ENCODE assay signal across 19 cellular contexts in the genomic region with DNA sequence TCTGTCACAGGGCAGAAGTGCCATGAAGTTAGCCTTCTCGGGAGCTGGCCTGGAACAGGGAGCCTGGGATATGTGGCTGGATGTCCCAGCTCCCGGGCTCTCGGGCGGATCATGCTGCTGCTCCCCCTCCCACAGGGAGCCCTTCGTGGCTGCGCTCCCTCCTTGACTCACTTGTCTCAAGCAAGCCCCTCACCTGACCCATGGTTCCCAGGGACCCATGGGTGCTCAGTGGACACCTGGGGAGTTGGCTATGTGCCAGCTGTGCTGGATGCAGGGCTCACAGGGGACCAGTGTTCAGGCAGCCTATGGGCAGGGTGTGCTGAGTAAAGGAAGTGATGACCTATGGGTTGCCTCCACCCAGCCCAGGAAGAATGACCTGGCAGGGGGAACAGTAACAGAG.
DNase-seq lines count a peak whose midpoint lies in the region; ATAC-seq and TF ChIP-seq lines count a peak whose summit lies in the region.
"Had no signal": no experiment of that assay in that cellular context is flagged by ENCODE, and none has a peak within 500 bp of the region (broad histone marks: within the 10 kb centered on the region; RNA-seq: fewer than 3 reads in every experiment).

No MANE protein-coding gene starts in this region.

- H3K4me1 ChIP-seq in OCI-LY7 (ENCODE audit: insufficient read depth, low read length, poor library complexity, severe bottlenecking): no peaks in the 10 kb centered on the region
- H3K4me1 ChIP-seq: A549 had no signal

- no peak overlapping the region for H3K4me2 ChIP-seq in OCI-LY7 (ENCODE audit: low read length)
- H3K4me2 ChIP-seq: A549, GM23338 had no signal

- H3K4me3 ChIP-seq in OCI-LY7 (ENCODE audit: low read depth, low read length, poor library complexity, severe bottlenecking): no peak overlapping the region
- H3K4me3 ChIP-seq: A549, GM23338 had no signal

- no peaks in the 10 kb centered on the region for H3K36me3 Mint-ChIP-seq in osteocyte (ENCODE audit: unreplicated experiment)
- no peaks in the 10 kb centered on the region for H3K36me3 Mint-ChIP-seq in stimulated activated memory B cell treated with anti-CD40 and anti-IgM and Interleukin-4, amounts not matched to agents 10 μg/mL and 1 μg/mL and 100 μg/mL, for 72 hours

- no peak overlapping the region for H3K4me3 Mint-ChIP-seq in osteocyte (ENCODE audit: unreplicated experiment)
- H3K4me3 Mint-ChIP-seq in stimulated activated memory B cell treated with anti-CD40 and anti-IgM and Interleukin-4, amounts not matched to agents 10 μg/mL and 1 μg/mL and 100 μg/mL, for 72 hours: no peak overlapping the region
- H3K4me3 Mint-ChIP-seq: CD4-positive, alpha-beta T cell; GM23338; HFFc6 had no signal

- no peaks in the 10 kb centered on the region for H3K9me2 ChIP-seq in OCI-LY7 (ENCODE audit: insufficient read depth, low read length)

- CTCF ChIA-PET in OCI-LY7 (lab: Charles Lee; ENCODE audit: unreplicated experiment): no interaction called here

- TF ChIP-seq EP300 in Ishikawa (IDR thresholded peaks at IDR 0.05; ENCODE audit: borderline replicate concordance): no peak

- no peak for TF ChIP-seq RAD21 in Ishikawa (IDR thresholded peaks at IDR 0.05; ENCODE audit: low read depth)

- ATAC-seq in stimulated activated memory B cell treated with anti-CD40 and anti-IgM and Interleukin-4, amounts not matched to agents 10 μg/mL and 1 μg/mL and 100 μg/mL, for 72 hours: no peak
- ATAC-seq: A549, GM23338, HCT116 had no signal

- no peaks in the 10 kb centered on the region for H3K36me3 ChIP-seq in OCI-LY7 (ENCODE audit: insufficient read depth, low read length)

- H3K27ac ChIP-seq in OCI-LY7 (ENCODE audit: low read depth, low read length, poor library complexity, severe bottlenecking): no peak overlapping the region
- H3K27ac ChIP-seq: 22Rv1, A549, C4-2B, HL-60 had no signal

- H3K4me1 Mint-ChIP-seq in osteocyte (ENCODE audit: unreplicated experiment): peaks cover 1% of the 10 kb centered on the region
- H3K4me1 Mint-ChIP-seq in stimulated activated memory B cell treated with anti-CD40 and anti-IgM and Interleukin-4, amounts not matched to agents 10 μg/mL and 1 μg/mL and 100 μg/mL, for 72 hours: no peaks in the 10 kb centered on the region
- H3K4me1 Mint-ChIP-seq: GM23338 had no signal

- no TSS peak for BruUV-seq in OCI-LY7 (replicated peaks; lab: Mats Ljungman, UMichigan)

- H3K27me3 Mint-ChIP-seq in osteocyte (ENCODE audit: unreplicated experiment): no peaks in the 10 kb centered on the region
- no peaks in the 10 kb centered on the region for H3K27me3 Mint-ChIP-seq in stimulated activated memory B cell treated with anti-CD40 and anti-IgM and Interleukin-4, amounts not matched to agents 10 μg/mL and 1 μg/mL and 100 μg/mL, for 72 hours
- H3K27me3 Mint-ChIP-seq: CD4-positive, alpha-beta T cell had no signal

- intact Hi-C loops in OCI-LY7 (cut with micrococcal nuclease; ENCODE audit: unreplicated experiment): no loop called here

- no peaks in the 10 kb centered on the region for H3K79me2 ChIP-seq in OCI-LY7 (ENCODE audit: insufficient read depth, low read depth, low read length)

- H3K9me3 Mint-ChIP-seq in osteocyte (ENCODE audit: unreplicated experiment): no peaks in the 10 kb centered on the region
- no peaks in the 10 kb centered on the region for H3K9me3 Mint-ChIP-seq in stimulated activated memory B cell treated with anti-CD40 and anti-IgM and Interleukin-4, amounts not matched to agents 10 μg/mL and 1 μg/mL and 100 μg/mL, for 72 hours
- H3K9me3 Mint-ChIP-seq: CD4-positive, alpha-beta T cell; GM23338 had no signal

- POLR2A ChIA-PET in OCI-LY7 (lab: Charles Lee): no interaction called here

- H3K27ac Mint-ChIP-seq in osteocyte (ENCODE audit: unreplicated experiment): no peak overlapping the region
- H3K27ac Mint-ChIP-seq in stimulated activated memory B cell treated with anti-CD40 and anti-IgM and Interleukin-4, amounts not matched to agents 10 μg/mL and 1 μg/mL and 100 μg/mL, for 72 hours: no peak overlapping the region
- H3K27ac Mint-ChIP-seq: CD4-positive, alpha-beta T cell; GM23338; HFFc6 had no signal

- H3K9me3 ChIP-seq in OCI-LY7 (ENCODE audit: low read length): no peaks in the 10 kb centered on the region
- H3K9me3 ChIP-seq: A549 had no signal

- no peaks in the 10 kb centered on the region for H4K20me1 ChIP-seq in OCI-LY7 (ENCODE audit: insufficient read depth, low read length)

- no peak overlapping the region for H2AFZ ChIP-seq in OCI-LY7 (ENCODE audit: low read length)
- H2AFZ ChIP-seq: GM23338 had no signal

- DNase-seq in DMS 273 (lab: John Stamatoyannopoulos, UW; ENCODE audit: unreplicated experiment) (peak; percentile 3), DMS 273 treated with DMSO at 0.1 percent for 48 hours (lab: John Stamatoyannopoulos, UW) (no peak), iPS-NIHi11 (ENCODE audit: low spot score) (peak; percentile 6), osteocyte (ENCODE audit: extremely low spot score, unreplicated experiment) (peak; percentile 80), NOMO-1 treated with dmso at 0.1 percent for 144 hours (lab: John Stamatoyannopoulos, UW; ENCODE audit: unreplicated experiment) (no peak), OCI-LY7 (ENCODE audit: low spot score) (no peak)
- DNase-seq: AML-193; CD4-positive, alpha-beta T cell; DMS53; HFFc6; KBM-7 had no signal

- TF ChIP-seq CTCF in osteocyte (IDR thresholded peaks at IDR 0.05) (no peak), OCI-LY7 (conservative IDR thresholded peaks at IDR 0.05; ENCODE audit: low read length) (no peak)

TF ChIP-seq in Ishikawa, 13 proteins besides CTCF, POLR2A, EP300 and RAD21:
- TF ChIP-seq TEAD4 (IDR thresholded peaks at IDR 0.05) (no peak), NFIC (IDR thresholded peaks at IDR 0.05) (peak; percentile 77)
- TF ChIP-seq, protein P1, sequence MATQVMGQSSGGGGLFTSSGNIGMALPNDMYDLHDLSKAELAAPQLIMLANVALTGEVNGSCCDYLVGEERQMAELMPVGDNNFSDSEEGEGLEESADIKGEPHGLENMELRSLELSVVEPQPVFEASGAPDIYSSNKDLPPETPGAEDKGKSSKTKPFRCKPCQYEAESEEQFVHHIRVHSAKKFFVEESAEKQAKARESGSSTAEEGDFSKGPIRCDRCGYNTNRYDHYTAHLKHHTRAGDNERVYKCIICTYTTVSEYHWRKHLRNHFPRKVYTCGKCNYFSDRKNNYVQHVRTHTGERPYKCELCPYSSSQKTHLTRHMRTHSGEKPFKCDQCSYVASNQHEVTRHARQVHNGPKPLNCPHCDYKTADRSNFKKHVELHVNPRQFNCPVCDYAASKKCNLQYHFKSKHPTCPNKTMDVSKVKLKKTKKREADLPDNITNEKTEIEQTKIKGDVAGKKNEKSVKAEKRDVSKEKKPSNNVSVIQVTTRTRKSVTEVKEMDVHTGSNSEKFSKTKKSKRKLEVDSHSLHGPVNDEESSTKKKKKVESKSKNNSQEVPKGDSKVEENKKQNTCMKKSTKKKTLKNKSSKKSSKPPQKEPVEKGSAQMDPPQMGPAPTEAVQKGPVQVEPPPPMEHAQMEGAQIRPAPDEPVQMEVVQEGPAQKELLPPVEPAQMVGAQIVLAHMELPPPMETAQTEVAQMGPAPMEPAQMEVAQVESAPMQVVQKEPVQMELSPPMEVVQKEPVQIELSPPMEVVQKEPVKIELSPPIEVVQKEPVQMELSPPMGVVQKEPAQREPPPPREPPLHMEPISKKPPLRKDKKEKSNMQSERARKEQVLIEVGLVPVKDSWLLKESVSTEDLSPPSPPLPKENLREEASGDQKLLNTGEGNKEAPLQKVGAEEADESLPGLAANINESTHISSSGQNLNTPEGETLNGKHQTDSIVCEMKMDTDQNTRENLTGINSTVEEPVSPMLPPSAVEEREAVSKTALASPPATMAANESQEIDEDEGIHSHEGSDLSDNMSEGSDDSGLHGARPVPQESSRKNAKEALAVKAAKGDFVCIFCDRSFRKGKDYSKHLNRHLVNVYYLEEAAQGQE (IDR thresholded peaks at IDR 0.05; ENCODE audit: low read depth): no peak

Comparison
In these comparisons a context has a peak if more than half of its experiments do, and no peak if none do; other contexts are left out.
1. DNase-seq: peak in DMS 273 (single experiment), iPS-NIHi11 (single experiment) and osteocyte (single experiment); none in DMS 273 treated with DMSO at 0.1 percent for 48 hours (single experiment), NOMO-1 treated with dmso at 0.1 percent for 144 hours (single experiment) and OCI-LY7 (single experiment).